17 cellular contexts compared by ENCODE assay signal in the genomic region with DNA sequence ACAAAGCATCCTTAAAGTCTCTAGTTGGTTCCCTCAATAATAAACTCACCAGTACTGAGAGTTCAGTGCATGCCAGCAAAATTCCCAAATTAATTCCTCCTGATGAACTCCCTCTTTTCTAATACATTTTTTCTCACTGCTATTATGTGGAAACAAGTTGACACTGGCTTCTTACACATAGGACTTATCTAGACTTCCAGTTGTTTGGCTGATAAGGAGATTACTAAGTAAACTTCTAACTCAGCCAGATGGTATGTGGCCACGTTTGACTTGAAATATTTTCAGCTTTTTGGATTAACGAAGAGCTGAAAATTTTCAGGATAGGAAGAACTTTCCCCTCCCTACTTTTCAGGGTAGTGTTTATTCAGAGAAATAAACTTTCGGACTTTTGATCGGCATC.
A peak's percentile ranks its signal among the peaks of the same experiment; 100 is the strongest.
DNase-seq lines count a peak whose midpoint lies in the region; ATAC-seq and TF ChIP-seq lines count a peak whose summit lies in the region.
"Had no signal": no experiment of that assay in that cellular context is flagged by ENCODE, and none has a peak within 500 bp of the region (broad histone marks: within the 10 kb centered on the region; RNA-seq: fewer than 3 reads in every experiment).

No MANE protein-coding gene starts in this region.

- ATAC-seq in Panc1 (peak; percentile 94), GM21786 (IDR thresholded peaks at IDR 0.05; ENCODE audit: unreplicated experiment) (no peak), HG03460 (IDR thresholded peaks at IDR 0.05; ENCODE audit: unreplicated experiment) (no peak)
- no peak for ATAC-seq in natural killer cell treated with Interleukin-12 subunit alpha and Interleukin-12 subunit beta and Interleukin-15 and Interleukin-18, amount 100 ng/mL, for 72 hours
- ATAC-seq: activated CD4-positive, alpha-beta T cell treated with anti-CD3 and anti-CD28 coated beads for 36 hours had no signal

- peaks cover 13% of the 10 kb centered on the region for H3K36me3 Mint-ChIP-seq in natural killer cell treated with Interleukin-12 subunit alpha and Interleukin-12 subunit beta and Interleukin-15 and Interleukin-18, amount 100 ng/mL, for 72 hours
- H3K36me3 Mint-ChIP-seq: activated naive CD8-positive, alpha-beta T cell treated with anti-CD3 and anti-CD28 coated beads, Interleukin-2, amount 10 ng/mL, durations not matched to agents 7 days and 5 days had no signal

- intact Hi-C loops in Panc1 (cut with micrococcal nuclease; ENCODE audit: unreplicated experiment) = loop anchor here (10.0 kb wide), 1 partner anchor 60 kb away; no protein-coding TSS in a partner anchor

- H3K9me3 ChIP-seq in Panc1 (ENCODE audit: control insufficient read depth, insufficient read depth, low read depth, low read length) = peaks cover 26% of the 10 kb centered on the region; the same call in 1 of the 2 replicates

- BruUV-seq in Panc1 (replicated peaks; lab: Mats Ljungman, UMichigan) = no TSS peak

- H3K4me1 ChIP-seq in Panc1 (ENCODE audit: control insufficient read depth, insufficient read depth, low read length) = peaks cover 29% of the 10 kb centered on the region
- H3K4me1 ChIP-seq: parathyroid adenoma had no signal

- H3K27ac Mint-ChIP-seq in natural killer cell treated with Interleukin-12 subunit alpha and Interleukin-12 subunit beta and Interleukin-15 and Interleukin-18, amount 100 ng/mL, for 72 hours = no peak overlapping the region
- H3K27ac Mint-ChIP-seq: activated CD4-positive, alpha-beta T cell treated with anti-CD3 and anti-CD28 coated beads for 36 hours; activated naive CD8-positive, alpha-beta T cell treated with anti-CD3 and anti-CD28 coated beads, Interleukin-2, amount 10 ng/mL, durations not matched to agents 7 days and 5 days; B cell; dendritic cell treated with granulocyte-macrophage colony-stimulating factor and Interleukin-4, amounts not matched to agents 40 ng/mL and 50 ng/mL, for 4 days; HFFc6 had no signal

- H3K4me3 ChIP-seq in Panc1 (ENCODE audit: low read depth in 2 of 2, low read length in 2 of 2) (no peak overlapping the region), epithelial cell of esophagus (ENCODE audit: low read length) (no peak overlapping the region)

- TF ChIP-seq CTCF in Panc1 (IDR thresholded peaks at IDR 0.05) (no peak), epithelial cell of esophagus (IDR thresholded peaks at IDR 0.05; ENCODE audit: insufficient read depth, low read depth, low read length, missing control alignments) (no peak)

- POLR2A ChIA-PET in Panc1 (lab: Charles Lee) = no interaction called here

- CTCF ChIA-PET in Panc1 (lab: Charles Lee) = no interaction called here

- DNase-seq in Daoy (ENCODE audit: low read depth) = peak; percentile 13
- peak; percentile 25 for DNase-seq in Panc1 (ENCODE audit: low read depth, low spot score)
- peak; percentile 70 for DNase-seq in epithelial cell of esophagus (ENCODE audit: low read depth)
- DNase-seq in mucosa of gallbladder (ENCODE audit: low spot score) = peak; percentile 11
- DNase-seq in natural killer cell treated with Interleukin-12 subunit alpha and Interleukin-12 subunit beta and Interleukin-15 and Interleukin-18, amount 100 ng/mL, for 72 hours (ENCODE audit: low spot score) = no peak
- no peak for DNase-seq in NCI-H1417 treated with DMSO at 0.1 percent for 48 hours (lab: John Stamatoyannopoulos, UW)
- DNase-seq: activated CD4-positive, alpha-beta T cell treated with anti-CD3 and anti-CD28 coated beads for 36 hours; activated naive CD8-positive, alpha-beta T cell treated with anti-CD3 and anti-CD28 coated beads, Interleukin-2, amount 10 ng/mL, durations not matched to agents 7 days and 5 days; activated T-cell treated with anti-CD3 and anti-CD28 coated beads, Interleukin-2, amount 50 U/mL, for 1 hour; HFFc6; NCI-H1092; T-helper 1 cell had no signal

- in situ Hi-C loops in Panc1 (cut with HindIII; ENCODE audit: low pct_unique_long_range_greater_than_20kb, low sequenced_read_pairs) = no loop called here

- H3K27me3 Mint-ChIP-seq in natural killer cell treated with Interleukin-12 subunit alpha and Interleukin-12 subunit beta and Interleukin-15 and Interleukin-18, amount 100 ng/mL, for 72 hours = no peaks in the 10 kb centered on the region
- H3K27me3 Mint-ChIP-seq: activated CD4-positive, alpha-beta T cell treated with anti-CD3 and anti-CD28 coated beads for 36 hours; activated naive CD8-positive, alpha-beta T cell treated with anti-CD3 and anti-CD28 coated beads, Interleukin-2, amount 10 ng/mL, durations not matched to agents 7 days and 5 days; B cell; dendritic cell treated with granulocyte-macrophage colony-stimulating factor and Interleukin-4, amounts not matched to agents 40 ng/mL and 50 ng/mL, for 4 days had no signal

- H3K4me3 Mint-ChIP-seq in natural killer cell treated with Interleukin-12 subunit alpha and Interleukin-12 subunit beta and Interleukin-15 and Interleukin-18, amount 100 ng/mL, for 72 hours = no peak overlapping the region
- H3K4me3 Mint-ChIP-seq: activated CD4-positive, alpha-beta T cell treated with anti-CD3 and anti-CD28 coated beads for 36 hours; activated naive CD8-positive, alpha-beta T cell treated with anti-CD3 and anti-CD28 coated beads, Interleukin-2, amount 10 ng/mL, durations not matched to agents 7 days and 5 days; B cell; dendritic cell treated with granulocyte-macrophage colony-stimulating factor and Interleukin-4, amounts not matched to agents 40 ng/mL and 50 ng/mL, for 4 days; HFFc6 had no signal

- no peaks in the 10 kb centered on the region for H3K36me3 ChIP-seq in Panc1 (ENCODE audit: control insufficient read depth, insufficient read depth, low read length)

- H3K27ac ChIP-seq in Panc1 (ENCODE audit: low read length) = peak overlapping the region; percentile 92
- H3K27ac ChIP-seq: parathyroid adenoma had no signal

- peaks cover 17% of the 10 kb centered on the region for H3K9me3 Mint-ChIP-seq in natural killer cell treated with Interleukin-12 subunit alpha and Interleukin-12 subunit beta and Interleukin-15 and Interleukin-18, amount 100 ng/mL, for 72 hours

- H3K4me1 Mint-ChIP-seq in natural killer cell treated with Interleukin-12 subunit alpha and Interleukin-12 subunit beta and Interleukin-15 and Interleukin-18, amount 100 ng/mL, for 72 hours (ENCODE audit: low read depth in 2 of 2) = no peaks in the 10 kb centered on the region
- H3K4me1 Mint-ChIP-seq: activated CD4-positive, alpha-beta T cell treated with anti-CD3 and anti-CD28 coated beads for 36 hours; activated naive CD8-positive, alpha-beta T cell treated with anti-CD3 and anti-CD28 coated beads, Interleukin-2, amount 10 ng/mL, durations not matched to agents 7 days and 5 days; B cell had no signal

- H3K27me3 ChIP-seq in Panc1 (ENCODE audit: control insufficient read depth, insufficient read depth, low read length) = no peaks in the 10 kb centered on the region

Comparison
In these comparisons a context has a peak if more than half of its experiments do, and no peak if none do; other contexts are left out.
1. DNase-seq: peak in Daoy (single experiment), Panc1 (single experiment), epithelial cell of esophagus (single experiment) and mucosa of gallbladder (single experiment); none in natural killer cell treated with Interleukin-12 subunit alpha and Interleukin-12 subunit beta and Interleukin-15 and Interleukin-18, amount 100 ng/mL, for 72 hours (single experiment) and NCI-H1417 treated with DMSO at 0.1 percent for 48 hours (single experiment).